ENCODE assay signal across 23 cellular contexts in genomic region chr2:159892990-159893389, GRCh38. TPM values are rescaled to one million over a fixed set of nuclear protein-coding genes. Genes with fewer than 3 reads are reported as not detected.
DNase-seq lines count a peak whose midpoint lies in the region; ATAC-seq and TF ChIP-seq lines count a peak whose summit lies in the region.
"Had no signal": no experiment of that assay in that cellular context is flagged by ENCODE, and none has a peak within 500 bp of the region (broad histone marks: within the 10 kb centered on the region; RNA-seq: fewer than 3 reads in every experiment).

No MANE protein-coding gene starts in this region.

- H3K9me3 ChIP-seq in breast epithelium = no peaks in the 10 kb centered on the region
- H3K9me3 ChIP-seq in HCT116 (ENCODE audit: control insufficient read depth in 1 of 2, insufficient read depth in 1 of 2, low read depth in 1 of 2, low read length in 2 of 2) = no peaks in the 10 kb centered on the region
- H3K9me3 ChIP-seq in mammary epithelial cell (replicated peaks; ENCODE audit: insufficient read depth, low read length) = no peaks in the 10 kb centered on the region
- H3K9me3 ChIP-seq in esophagus squamous epithelium = no peaks in the 10 kb centered on the region
- H3K9me3 ChIP-seq: transverse colon had no signal

- dilution Hi-C loops in mammary epithelial cell (cut with HindIII; ENCODE audit: low sequenced_read_pairs) = no loop called here

- TF ChIP-seq POLR2A in breast epithelium (IDR thresholded peaks at IDR 0.05) (no peak), HCT116 (IDR thresholded peaks at IDR 0.05; ENCODE audit: borderline replicate concordance, extremely low read depth, insufficient read depth, insufficient read length) (no peak), esophagus squamous epithelium (IDR thresholded peaks at IDR 0.05) (no peak)

- H3K36me3 Mint-ChIP-seq in MCF 10A (ENCODE audit: insufficient read depth, unreplicated experiment) = no peaks in the 10 kb centered on the region

- DNase-seq in breast epithelium (ENCODE audit: low spot score in 2 of 2) (no peak), MCF 10A (ENCODE audit: unreplicated experiment) (no peak), HCT116 (ENCODE audit: low read depth, low spot score) (no peak), mammary epithelial cell (no peak), esophagus squamous epithelium (lab: John Stamatoyannopoulos, UW) (no peak), retina (no peak)
- no peak for DNase-seq in stimulated activated naive CD4-positive, alpha-beta T cell (lab: John Stamatoyannopoulos, UW)
- DNase-seq: activated CD4-positive, alpha-beta T cell treated with anti-CD3 and anti-CD28 coated beads, Interleukin-2, amount 10 ng/mL, durations not matched to agents 24 days and 14 days; activated CD8-positive, alpha-beta memory T cell treated with anti-CD3 and anti-CD28 coated beads, Interleukin-2, amount 10 ng/mL, durations not matched to agents 7 days and 5 days; DND-41; GM23248; NCI-H2081; NCI-H226; NCI-H748 treated with DMSO at 0.1 percent for 48 hours; stimulated activated CD4-positive, alpha-beta T cell treated with anti-CD3 and anti-CD28 coated beads, Interleukin-15, amount 100 ng/mL, for 24 hours; T-helper 17 cell; transverse colon had no signal

- in situ Hi-C loops in mammary epithelial cell (cut with MboI; ENCODE audit: low sequenced_read_pairs in 2 of 2) = no loop called here

- H4K20me1 ChIP-seq in HCT116 (ENCODE audit: insufficient read depth) (no peaks in the 10 kb centered on the region), mammary epithelial cell (ENCODE audit: insufficient read depth, low read length) (no peaks in the 10 kb centered on the region)

- ATAC-seq in HCT116 (no peak), HG02981 (IDR thresholded peaks at IDR 0.05; ENCODE audit: unreplicated experiment) (no peak)
- ATAC-seq: activated CD8-positive, alpha-beta memory T cell treated with anti-CD3 and anti-CD28 coated beads, Interleukin-2, amount 10 ng/mL, durations not matched to agents 7 days and 5 days; activated naive CD4-positive, alpha-beta T cell treated with anti-CD3 and anti-CD28 coated beads, Interleukin-2, amount 50 U/mL, for 72 hours; T-helper 17 cell had no signal

- WGBS in mammary epithelial cell (ENCODE audit: low coverage, missing lambda C conversion rate) = 75% methylated on average over 3 of the region's 3 CpGs
- 86 to 93% methylated on average over 3 of the region's 3 CpGs for WGBS in esophagus squamous epithelium, 2 donors

- no TSS peak for BruUV-seq in MCF 10A (replicated peaks; lab: Mats Ljungman, UMichigan)
- BruUV-seq in HCT116 (replicated peaks; lab: Mats Ljungman, UMichigan) = no TSS peak
- BruUV-seq in mammary epithelial cell (replicated peaks; lab: Mats Ljungman, UMichigan) = no TSS peak

- H3K9me3 Mint-ChIP-seq in MCF 10A (ENCODE audit: unreplicated experiment) = no peaks in the 10 kb centered on the region
- H3K9me3 Mint-ChIP-seq: activated CD4-positive, alpha-beta T cell treated with anti-CD3 and anti-CD28 coated beads, Interleukin-2, amount 10 ng/mL, durations not matched to agents 24 days and 14 days had no signal

- H3K79me2 ChIP-seq in HCT116 (ENCODE audit: insufficient read depth, low read length) = no peaks in the 10 kb centered on the region
- H3K79me2 ChIP-seq in mammary epithelial cell (ENCODE audit: insufficient read depth, low read length) = no peaks in the 10 kb centered on the region

- H3K9me2 ChIP-seq in HCT116 (ENCODE audit: insufficient read depth) = no peaks in the 10 kb centered on the region

- no peak overlapping the region for H3K27ac Mint-ChIP-seq in MCF 10A (ENCODE audit: low read depth, unreplicated experiment)
- H3K27ac Mint-ChIP-seq: activated CD4-positive, alpha-beta T cell treated with anti-CD3 and anti-CD28 coated beads, Interleukin-2, amount 10 ng/mL, durations not matched to agents 24 days and 14 days; activated CD8-positive, alpha-beta memory T cell treated with anti-CD3 and anti-CD28 coated beads, Interleukin-2, amount 10 ng/mL, durations not matched to agents 7 days and 5 days; progenitor cell of endocrine pancreas; T-helper 17 cell had no signal

- H3K9ac ChIP-seq in HCT116 (ENCODE audit: low read length) (no peak overlapping the region), mammary epithelial cell (ENCODE audit: insufficient read depth, low read length) (no peak overlapping the region)
- H3K9ac ChIP-seq: GM23248 had no signal

- H3K27me3 Mint-ChIP-seq in MCF 10A (ENCODE audit: insufficient read depth, unreplicated experiment) = peaks cover 11% of the 10 kb centered on the region
- H3K27me3 Mint-ChIP-seq: activated CD4-positive, alpha-beta T cell treated with anti-CD3 and anti-CD28 coated beads, Interleukin-2, amount 10 ng/mL, durations not matched to agents 24 days and 14 days; activated CD8-positive, alpha-beta memory T cell treated with anti-CD3 and anti-CD28 coated beads, Interleukin-2, amount 10 ng/mL, durations not matched to agents 7 days and 5 days; T-helper 17 cell had no signal

- intact Hi-C loops in breast epithelium (cut with DNase I; ENCODE audit: low total_unique reads) = no loop called here
- intact Hi-C loops in MCF 10A (cut with micrococcal nuclease) = no loop called here
- intact Hi-C loops in HCT116 (cut with micrococcal nuclease) = no loop called here
- intact Hi-C loops in mammary epithelial cell (cut with micrococcal nuclease) = no loop called here
- intact Hi-C loops in esophagus squamous epithelium (cut with DNase I) = no loop called here

- H3K27me3 ChIP-seq in breast epithelium (no peaks in the 10 kb centered on the region), HCT116 (ENCODE audit: insufficient read depth, low read length) (0 out of 2 replicates have a peak, but pooled peaks cover 4% of the 10 kb centered on the region), mammary epithelial cell (ENCODE audit: insufficient read depth, low read length) (no peaks in the 10 kb centered on the region), esophagus squamous epithelium (no peaks in the 10 kb centered on the region)
- H3K27me3 ChIP-seq: transverse colon had no signal

- CTCF ChIA-PET in MCF 10A (lab: Yijun Ruan, JAX) = no interaction called here
- CTCF ChIA-PET in HCT116 (lab: Charles Lee) = no interaction called here
- CTCF ChIA-PET in mammary epithelial cell (lab: Charles Lee; ENCODE audit: low non-redundant PET) = no interaction called here

- H3K27ac ChIP-seq in breast epithelium (peak overlapping the region; percentile 70 to 77), HCT116 (ENCODE audit: low read depth, low read length) (no peak overlapping the region), mammary epithelial cell (ENCODE audit: insufficient read depth, low read depth, low read length) (no peak overlapping the region), esophagus squamous epithelium (no peak overlapping the region)
- H3K27ac ChIP-seq: GM23248, SK-N-MC, transverse colon had no signal

- no peak overlapping the region for H3K4me3 ChIP-seq in breast epithelium
- H3K4me3 ChIP-seq in HCT116 (replicated peaks in 1 of 2; ENCODE audit: low read depth in 1 of 2, low read length in 2 of 2) = no peak overlapping the region
- no peak overlapping the region for H3K4me3 ChIP-seq in mammary epithelial cell (replicated peaks in 1 of 3; ENCODE audit: insufficient read depth in 1 of 3, low read depth in 2 of 3, low read length in 3 of 3)
- H3K4me3 ChIP-seq in esophagus squamous epithelium = no peak overlapping the region
- H3K4me3 ChIP-seq: GM23248, SK-N-MC, transverse colon had no signal

- H2AFZ ChIP-seq in HCT116 (ENCODE audit: low read depth, low read length, poor library complexity, severe bottlenecking) (peak overlapping the region; percentile 67), mammary epithelial cell (ENCODE audit: low read depth, low read length) (peak overlapping the region; percentile 62)
- H2AFZ ChIP-seq: GM23248 had no signal

- POLR2A ChIA-PET in MCF 10A (lab: Yijun Ruan, JAX) = interaction anchor here (0.7 kb wide), 1 partner anchor 211 kb away, joined by 4 read pairs; no protein-coding TSS in a partner anchor
- POLR2A ChIA-PET in HCT116 (lab: Charles Lee) = no interaction called here

- TF ChIP-seq CTCF in breast epithelium (IDR thresholded peaks at IDR 0.05) (no peak), MCF 10A (IDR thresholded peaks at IDR 0.05; ENCODE audit: unreplicated experiment) (no peak), HCT116 (IDR thresholded peaks at IDR 0.05 in 2 of 3, conservative IDR thresholded peaks at IDR 0.05 in 1 of 3; ENCODE audit: borderline replicate concordance in 1 of 3, insufficient read depth in 1 of 3, low read depth in 2 of 3, low read length in 2 of 3) (no peak), mammary epithelial cell (conservative IDR thresholded peaks at IDR 0.05 in 1 of 2, IDR thresholded peaks at IDR 0.05 in 1 of 2; ENCODE audit: extremely low read depth in 1 of 2, insufficient read depth in 1 of 2, low read depth in 1 of 2, low read length in 2 of 2) (no peak), esophagus squamous epithelium (IDR thresholded peaks at IDR 0.05) (no peak)

- RAD21 ChIA-PET in HCT116 (lab: Charles Lee; ENCODE audit: low non-redundant PET in 1 of 2, low total read pairs in 2 of 2, uncharacterized antibody in 2 of 2, unreplicated experiment in 2 of 2) = no interaction called here

- no peak overlapping the region for H3K4me3 Mint-ChIP-seq in MCF 10A (ENCODE audit: unreplicated experiment)
- H3K4me3 Mint-ChIP-seq: activated CD4-positive, alpha-beta T cell treated with anti-CD3 and anti-CD28 coated beads, Interleukin-2, amount 10 ng/mL, durations not matched to agents 24 days and 14 days; activated CD8-positive, alpha-beta memory T cell treated with anti-CD3 and anti-CD28 coated beads, Interleukin-2, amount 10 ng/mL, durations not matched to agents 7 days and 5 days; T-helper 17 cell had no signal

- H3K36me3 ChIP-seq in breast epithelium (no peaks in the 10 kb centered on the region), HCT116 (ENCODE audit: control insufficient read depth in 1 of 2, insufficient read depth in 2 of 2, low read length in 2 of 2) (no peaks in the 10 kb centered on the region), mammary epithelial cell (ENCODE audit: insufficient read depth, low read length) (no peaks in the 10 kb centered on the region), esophagus squamous epithelium (no peaks in the 10 kb centered on the region)
- H3K36me3 ChIP-seq: transverse colon had no signal

- no peaks in the 10 kb centered on the region for H3K4me1 ChIP-seq in breast epithelium
- peaks cover 0 to 13% of the 10 kb centered on the region in 2 experiments; a peak in 2 of 4 replicates for H3K4me1 ChIP-seq in HCT116 (ENCODE audit: control insufficient read depth in 1 of 2, insufficient read depth in 2 of 2, low read length in 2 of 2)
- peaks cover 38% of the 10 kb centered on the region for H3K4me1 ChIP-seq in mammary epithelial cell (ENCODE audit: insufficient read depth, low read length)
- H3K4me1 ChIP-seq in esophagus squamous epithelium = no peaks in the 10 kb centered on the region

- no peaks in the 10 kb centered on the region for H3K4me1 Mint-ChIP-seq in MCF 10A (ENCODE audit: insufficient read depth, unreplicated experiment)

- TF ChIP-seq RAD21 in HCT116 (IDR thresholded peaks at IDR 0.05; ENCODE audit: low read depth) = no peak

- no peak overlapping the region for H3K4me2 ChIP-seq in HCT116 (ENCODE audit: low read length)
- no peak overlapping the region for H3K4me2 ChIP-seq in mammary epithelial cell (ENCODE audit: insufficient read depth, low read depth, low read length)

RNA-seq across cellular contexts. Expression of gene LY75, which starts 11.6 kb away (rescaled TPM):
- total RNA-seq in breast epithelium (10 to 100 TPM in 1 of 3 donors, 1 to 10 TPM in 2; 4.3 to 41.4 (median 9.5) TPM), MCF 10A (2022) (0.23 TPM in 1 of 2 replicates, not detected in the other), HCT116 (2021; ENCODE audit: unreplicated experiment) (not detected), mammary epithelial cell (10 to 100 TPM in 1 of 2 donors, 1 to 10 TPM in 1; 5.1 to 68.3 TPM), esophagus squamous epithelium (10 to 100 TPM in 1 of 4 donors, 1 to 10 TPM in 3; 2.1 to 11.8 (median 5.7) TPM)
- polyA plus RNA-seq in HCT116 (2012) = not detected in 2 replicates
- 4.3 TPM for polyA plus RNA-seq in mammary epithelial cell
- polyA minus RNA-seq in mammary epithelial cell = 4.6 TPM
- total RNA-seq: A172, OCI-LY7 had no signal

Comparison
In these comparisons a context has a peak if more than half of its experiments do, and no peak if none do; other contexts are left out.
1. H3K27ac ChIP-seq: peak in breast epithelium (2 of 2); none in HCT116 (single experiment), mammary epithelial cell (single experiment) and esophagus squamous epithelium (0 of 4).